Comparison of ENCODE assay signal across 8 cellular contexts in the genomic region with DNA sequence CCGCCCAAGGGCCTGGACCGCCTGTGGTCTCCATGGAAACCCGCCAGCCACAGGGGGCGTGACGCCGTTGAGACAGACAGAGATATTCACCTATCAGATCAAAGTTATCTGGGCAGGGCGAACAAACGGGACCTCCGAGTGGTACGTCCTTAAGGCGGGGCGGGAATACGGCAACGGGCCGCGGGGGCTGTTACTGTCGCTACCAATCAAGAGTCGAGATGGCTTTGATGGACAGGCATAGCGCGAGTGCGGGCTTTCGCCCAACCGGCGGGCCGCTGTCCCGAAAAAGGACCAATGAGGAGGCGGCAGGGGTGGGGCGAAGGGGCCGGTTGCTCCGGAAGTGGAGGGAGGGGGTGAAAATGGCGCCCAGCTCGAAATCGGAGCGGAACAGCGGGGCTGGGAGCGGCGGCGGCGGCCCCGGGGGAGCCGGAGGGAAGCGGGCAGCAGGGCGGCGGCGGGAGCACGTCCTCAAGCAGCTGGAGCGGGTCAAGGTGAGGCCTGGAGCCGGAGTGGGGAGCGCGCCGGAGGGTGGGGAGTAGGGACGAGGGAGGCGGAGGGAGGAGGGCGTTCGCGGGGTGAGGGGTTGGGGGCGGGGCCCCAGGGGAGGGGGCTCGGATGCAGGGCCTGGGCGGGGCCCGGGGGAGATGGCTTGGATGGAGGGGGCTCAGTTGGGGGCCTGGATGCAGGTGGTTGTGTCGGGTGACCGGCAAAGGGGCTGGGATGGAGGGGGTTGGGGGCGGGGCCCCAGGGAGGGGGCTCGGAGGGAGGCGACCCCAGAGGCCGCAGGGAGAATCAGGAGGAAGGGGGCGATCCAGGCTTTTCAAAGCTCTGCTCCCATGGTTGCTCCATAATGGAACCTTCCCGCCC. TPM values are rescaled to one million over a fixed set of nuclear protein-coding genes. Genes with fewer than 3 reads are reported as not detected.
DNase-seq lines count a peak whose midpoint lies in the region; ATAC-seq and TF ChIP-seq lines count a peak whose summit lies in the region.

Gene DCAF15 (plus strand): TSS at position 356 of the 867 bp plus-strand sequence. CDS start 4 bp downstream, at position 360.

- H3K36me3 Mint-ChIP-seq in activated T-helper 2 cell treated with anti-CD3 and anti-CD28 coated beads, Interferon-gamma antibody, Interleukin-2, Interleukin-4, amounts not matched to agents 10 μg/mL and 5 μg/mL and 100 μg/mL, durations not matched to agents 14 hours and 24 hours and 36 hours (ENCODE audit: low read depth) = peaks cover 21% of the 10 kb centered on the region
- peaks cover 0 to 9% (median 0%) of the 10 kb centered on the region in 5 donors for H3K36me3 Mint-ChIP-seq in naive thymus-derived CD4-positive, alpha-beta T cell
- peaks cover 15 to 18% of the 10 kb centered on the region in 2 donors for H3K36me3 Mint-ChIP-seq in stimulated activated naive B cell treated with anti-CD40 and anti-IgM and Interleukin-4, amounts not matched to agents 10 μg/mL and 1 μg/mL and 100 μg/mL, for 72 hours

- CTCF ChIA-PET in naive thymus-derived CD4-positive, alpha-beta T cell (lab: Charles Lee) = interaction anchor here (0.8 to 2.8 kb wide), 6 partner anchors 30 to 108 kb away, joined by 3 to 9 read pairs (median 4); partner anchors contain the start of gene IL27RA

- peak within 1 kb of the TSS; percentile 99 for H3K4me2 ChIP-seq in fibroblast of lung (ENCODE audit: extremely low read depth, insufficient read depth, low read length)

- DNase-seq in EH (ENCODE audit: low read depth) = peak; percentile 100
- DNase-seq in H4 (ENCODE audit: low spot score) = peak; percentile 100
- DNase-seq in LoVo (ENCODE audit: low spot score) = peak; percentile 98
- peak; percentile 99 for DNase-seq in RWPE2 (ENCODE audit: low spot score)
- DNase-seq in activated T-helper 2 cell treated with anti-CD3 and anti-CD28 coated beads, Interferon-gamma antibody, Interleukin-2, Interleukin-4, amounts not matched to agents 10 μg/mL and 5 μg/mL and 100 μg/mL, durations not matched to agents 14 hours and 24 hours and 36 hours (ENCODE audit: low spot score) = peak; percentile 99
- peak; percentile 99 to 100 for DNase-seq in fibroblast of lung (ENCODE audit: low read depth in 2 of 2)
- DNase-seq in naive thymus-derived CD4-positive, alpha-beta T cell = peak; percentile 89 to 99 (median 99)
- peak; percentile 100 for DNase-seq in stimulated activated naive B cell treated with anti-CD40 and anti-IgM and Interleukin-4, amounts not matched to agents 10 μg/mL and 1 μg/mL and 100 μg/mL, for 72 hours

- peak; percentile 99 for ATAC-seq in RWPE2 (ENCODE audit: low read depth)
- peak; percentile 98 for ATAC-seq in naive thymus-derived CD4-positive, alpha-beta T cell
- peak; percentile 98 to 99 for ATAC-seq in stimulated activated naive B cell treated with anti-CD40 and anti-IgM and Interleukin-4, amounts not matched to agents 10 μg/mL and 1 μg/mL and 100 μg/mL, for 72 hours (replicated peaks)

- peak within 1 kb of the TSS; percentile 97 for H3K4me3 Mint-ChIP-seq in activated T-helper 2 cell treated with anti-CD3 and anti-CD28 coated beads, Interferon-gamma antibody, Interleukin-2, Interleukin-4, amounts not matched to agents 10 μg/mL and 5 μg/mL and 100 μg/mL, durations not matched to agents 14 hours and 24 hours and 36 hours (ENCODE audit: low read depth)
- peak within 1 kb of the TSS; percentile 74 to 99 (median 93) for H3K4me3 Mint-ChIP-seq in naive thymus-derived CD4-positive, alpha-beta T cell
- H3K4me3 Mint-ChIP-seq in stimulated activated naive B cell treated with anti-CD40 and anti-IgM and Interleukin-4, amounts not matched to agents 10 μg/mL and 1 μg/mL and 100 μg/mL, for 72 hours = peak within 1 kb of the TSS; percentile 95 to 98

- H3K4me1 Mint-ChIP-seq in activated T-helper 2 cell treated with anti-CD3 and anti-CD28 coated beads, Interferon-gamma antibody, Interleukin-2, Interleukin-4, amounts not matched to agents 10 μg/mL and 5 μg/mL and 100 μg/mL, durations not matched to agents 14 hours and 24 hours and 36 hours (ENCODE audit: low read depth) = peaks cover 15% of the 10 kb centered on the region
- H3K4me1 Mint-ChIP-seq in naive thymus-derived CD4-positive, alpha-beta T cell = peaks cover 5 to 24% (median 19%) of the 10 kb centered on the region in 7 donors
- H3K4me1 Mint-ChIP-seq in stimulated activated naive B cell treated with anti-CD40 and anti-IgM and Interleukin-4, amounts not matched to agents 10 μg/mL and 1 μg/mL and 100 μg/mL, for 72 hours = peaks cover 10 to 24% of the 10 kb centered on the region in 2 donors

- H3K27me3 ChIP-seq in RWPE2 (ENCODE audit: insufficient read depth, poor library complexity, severe bottlenecking) (no peaks in the 10 kb centered on the region), fibroblast of lung (ENCODE audit: control insufficient read depth, insufficient read depth, low read length) (no peaks in the 10 kb centered on the region)
- H3K27me3 ChIP-seq in naive thymus-derived CD4-positive, alpha-beta T cell (ENCODE audit: control insufficient read depth in 2 of 2, insufficient read depth in 2 of 2, low read length in 2 of 2) = no peaks in the 10 kb centered on the region

- H3K27ac ChIP-seq in RWPE2 (ENCODE audit: poor library complexity, severe bottlenecking) (peak within 1 kb of the TSS; percentile 52), fibroblast of lung (ENCODE audit: insufficient read depth, low read length) (peak within 1 kb of the TSS; percentile 78)
- peak within 1 kb of the TSS; percentile 90 for H3K27ac ChIP-seq in naive thymus-derived CD4-positive, alpha-beta T cell (ENCODE audit: low read depth, low read length)

- H3K27ac Mint-ChIP-seq in activated T-helper 2 cell treated with anti-CD3 and anti-CD28 coated beads, Interferon-gamma antibody, Interleukin-2, Interleukin-4, amounts not matched to agents 10 μg/mL and 5 μg/mL and 100 μg/mL, durations not matched to agents 14 hours and 24 hours and 36 hours = peak within 1 kb of the TSS; percentile 93
- H3K27ac Mint-ChIP-seq in naive thymus-derived CD4-positive, alpha-beta T cell = peak within 1 kb of the TSS; percentile 86 to 99 (median 91)
- peak within 1 kb of the TSS; percentile 97 for H3K27ac Mint-ChIP-seq in stimulated activated naive B cell treated with anti-CD40 and anti-IgM and Interleukin-4, amounts not matched to agents 10 μg/mL and 1 μg/mL and 100 μg/mL, for 72 hours

- H4K20me1 ChIP-seq in fibroblast of lung (ENCODE audit: control insufficient read depth, extremely low read depth, insufficient read depth, low read length) = no peaks in the 10 kb centered on the region

- H3K79me2 ChIP-seq in fibroblast of lung (ENCODE audit: control insufficient read depth, insufficient read depth, low read length) = peaks cover 18% of the 10 kb centered on the region

- TF ChIP-seq CTCF in RWPE2 (IDR thresholded peaks at IDR 0.05; ENCODE audit: poor library complexity, severe bottlenecking) (no peak), fibroblast of lung (conservative IDR thresholded peaks at IDR 0.05 in 1 of 2, IDR thresholded peaks at IDR 0.05 in 1 of 2; ENCODE audit: low read depth in 1 of 2, low read length in 2 of 2) (no peak)

- peak within 1 kb of the TSS; percentile 90 for H3K9ac ChIP-seq in fibroblast of lung (ENCODE audit: insufficient read depth, low read length)

- peak within 1 kb of the TSS; percentile 45 for H3K4me3 ChIP-seq in RWPE2 (ENCODE audit: severe bottlenecking)
- H3K4me3 ChIP-seq in fibroblast of lung (replicated peaks in 1 of 4; ENCODE audit: control extremely low read depth in 1 of 4, insufficient read depth in 1 of 4, low read depth in 3 of 4, low read length in 4 of 4) = peak within 1 kb of the TSS; percentile 78 to 89 (median 84)
- H3K4me3 ChIP-seq in naive thymus-derived CD4-positive, alpha-beta T cell (ENCODE audit: low read length) = peak within 1 kb of the TSS; percentile 75

- H3K36me3 ChIP-seq in RWPE2 (ENCODE audit: low read depth) (peaks cover 33% of the 10 kb centered on the region), fibroblast of lung (ENCODE audit: control insufficient read depth, insufficient read depth, low read length) (peaks cover 12% of the 10 kb centered on the region)
- peaks cover 0 to 36% (median 0%) of the 10 kb centered on the region in 3 experiments for H3K36me3 ChIP-seq in naive thymus-derived CD4-positive, alpha-beta T cell (ENCODE audit: control insufficient read depth in 2 of 3, insufficient read depth in 3 of 3, low read length in 3 of 3)

- peaks cover 2% of the 10 kb centered on the region for H3K27me3 Mint-ChIP-seq in activated T-helper 2 cell treated with anti-CD3 and anti-CD28 coated beads, Interferon-gamma antibody, Interleukin-2, Interleukin-4, amounts not matched to agents 10 μg/mL and 5 μg/mL and 100 μg/mL, durations not matched to agents 14 hours and 24 hours and 36 hours (ENCODE audit: low read depth)
- no peaks in the 10 kb centered on the region for H3K27me3 Mint-ChIP-seq in naive thymus-derived CD4-positive, alpha-beta T cell
- no peaks in the 10 kb centered on the region for H3K27me3 Mint-ChIP-seq in stimulated activated naive B cell treated with anti-CD40 and anti-IgM and Interleukin-4, amounts not matched to agents 10 μg/mL and 1 μg/mL and 100 μg/mL, for 72 hours

- peak within 1 kb of the TSS; percentile 85 for H2AFZ ChIP-seq in fibroblast of lung (ENCODE audit: low read length)

- H3K9me3 Mint-ChIP-seq in activated T-helper 2 cell treated with anti-CD3 and anti-CD28 coated beads, Interferon-gamma antibody, Interleukin-2, Interleukin-4, amounts not matched to agents 10 μg/mL and 5 μg/mL and 100 μg/mL, durations not matched to agents 14 hours and 24 hours and 36 hours = no peaks in the 10 kb centered on the region
- H3K9me3 Mint-ChIP-seq in naive thymus-derived CD4-positive, alpha-beta T cell = no peaks in the 10 kb centered on the region
- no peaks in the 10 kb centered on the region for H3K9me3 Mint-ChIP-seq in stimulated activated naive B cell treated with anti-CD40 and anti-IgM and Interleukin-4, amounts not matched to agents 10 μg/mL and 1 μg/mL and 100 μg/mL, for 72 hours

- H3K9me3 ChIP-seq in RWPE2 (ENCODE audit: severe bottlenecking) = no peaks in the 10 kb centered on the region
- no peaks in the 10 kb centered on the region for H3K9me3 ChIP-seq in fibroblast of lung (ENCODE audit: control insufficient read depth, insufficient read depth, low read depth, low read length)
- H3K9me3 ChIP-seq in naive thymus-derived CD4-positive, alpha-beta T cell (ENCODE audit: control insufficient read depth in 2 of 3, low read length in 3 of 3) = no peaks in the 10 kb centered on the region

- POLR2A ChIA-PET in naive thymus-derived CD4-positive, alpha-beta T cell (lab: Charles Lee) = interaction anchor here (0.5 to 6.3 kb wide), 18 partner anchors 9 to 197 kb away, joined by 3 to 59 read pairs (median 4); partner anchors contain the start of genes BRME1, CC2D1A, IL27RA and RFX1

- intact Hi-C loops in activated T-helper 2 cell treated with anti-CD3 and anti-CD28 coated beads, Interferon-gamma antibody, Interleukin-2, Interleukin-4, amounts not matched to agents 10 μg/mL and 5 μg/mL and 100 μg/mL, durations not matched to agents 14 hours and 24 hours and 36 hours (cut with micrococcal nuclease) = loop anchor here (1.0 to 5.0 kb wide), 3 partner anchors 53 to 80 kb away; partner anchors contain the start of gene IL27RA
- intact Hi-C loops in naive thymus-derived CD4-positive, alpha-beta T cell (cut with micrococcal nuclease) = loop anchor here (1.0 to 5.0 kb wide), 12 partner anchors 34 to 184 kb away; partner anchors contain the start of genes BRME1 (in 2 of the 2), CC2D1A (in 2 of the 2), RFX1 (in 2 of the 2) and ASF1B (in 1 of the 2)

- H3K4me1 ChIP-seq in RWPE2 (ENCODE audit: insufficient read depth, poor library complexity, severe bottlenecking) (peaks cover 4% of the 10 kb centered on the region), fibroblast of lung (ENCODE audit: control insufficient read depth, extremely low read depth, insufficient read depth, low read length) (peaks cover 6% of the 10 kb centered on the region)
- H3K4me1 ChIP-seq in naive thymus-derived CD4-positive, alpha-beta T cell (ENCODE audit: control insufficient read depth in 2 of 2, insufficient read depth in 2 of 2, low read length in 2 of 2) = peaks cover 13 to 17% of the 10 kb centered on the region in 2 donors

RNA-seq across cellular contexts. Expression of gene DCAF15, which starts in this region (rescaled TPM):
- 13.8 and 14.2 TPM in 2 replicates for total RNA-seq in H4 (2014; rRNA removed; shearing (Covaris generic))
- 60.6 and 64.0 TPM in 2 replicates for total RNA-seq in activated T-helper 2 cell treated with anti-CD3 and anti-CD28 coated beads, Interferon-gamma antibody, Interleukin-2, Interleukin-4, amounts not matched to agents 10 μg/mL and 5 μg/mL and 100 μg/mL, durations not matched to agents 14 hours and 24 hours and 36 hours
- 5.1 and 6.3 TPM in 2 replicates for total RNA-seq in fibroblast of lung
- polyA plus RNA-seq in fibroblast of lung = 9.5 and 14.3 TPM in 2 replicates
- 11.0 and 23.0 TPM in 2 replicates for polyA plus RNA-seq in fibroblast of lung (2012)
- 13.7 and 40.2 TPM in 2 replicates for polyA minus RNA-seq in fibroblast of lung (ENCODE audit: low replicate concordance)
- total RNA-seq in naive thymus-derived CD4-positive, alpha-beta T cell = 10 to 100 TPM; 68.5 to 92.0 (median 87.2) TPM
- 1 to 10 TPM; 3.7 to 8.8 TPM for polyA plus RNA-seq in naive thymus-derived CD4-positive, alpha-beta T cell

Comparison
In these comparisons a context has a peak if more than half of its experiments do, and no peak if none do; other contexts are left out.
1. Peak in every context shown above with its lines: DNase-seq, ATAC-seq, H3K4me3 ChIP-seq and H3K27ac ChIP-seq.